In genomic region chr3:163547045-163547692, GRCh38 we compare ENCODE assay signal across 20 cellular contexts.
DNase-seq lines count a peak whose midpoint lies in the region; ATAC-seq and TF ChIP-seq lines count a peak whose summit lies in the region.
"Had no signal": no experiment of that assay in that cellular context is flagged by ENCODE, and none has a peak within 500 bp of the region (broad histone marks: within the 10 kb centered on the region; RNA-seq: fewer than 3 reads in every experiment).

No MANE protein-coding gene starts in this region.

- H3K79me2 ChIP-seq in PC-9 (ENCODE audit: low read depth) (no peaks in the 10 kb centered on the region), SU-DHL-6 (ENCODE audit: insufficient read depth, low read length) (no peaks in the 10 kb centered on the region)

- no TSS peak for BruUV-seq in PC-9 (replicated peaks; lab: Mats Ljungman, UMichigan)

- TF ChIP-seq CTCF in PC-9 (conservative IDR thresholded peaks at IDR 0.05) (no peak), SU-DHL-6 (IDR thresholded peaks at IDR 0.05; ENCODE audit: insufficient read depth, low read length, poor library complexity, severe bottlenecking) (no peak), lower leg skin (IDR thresholded peaks at IDR 0.05) (no peak)

- no peaks in the 10 kb centered on the region for H4K20me1 ChIP-seq in PC-9 (ENCODE audit: insufficient read depth)
- no peaks in the 10 kb centered on the region for H4K20me1 ChIP-seq in SU-DHL-6 (ENCODE audit: low read depth, low read length)
- H4K20me1 ChIP-seq: BLaER1 treated with 17β-estradiol and CSF1 and Interleukin-3, amounts not matched to agents 10 nM and 100 nM had no signal

- CTCF ChIA-PET in PC-9 (lab: Charles Lee): no interaction called here

- no peak overlapping the region for H3K27ac ChIP-seq in PC-9
- no peak overlapping the region for H3K27ac ChIP-seq in SU-DHL-6 (ENCODE audit: low read depth, low read length)
- H3K27ac ChIP-seq in right cardiac atrium (ENCODE audit: low read length): no peak overlapping the region
- H3K27ac ChIP-seq: BLaER1 treated with 17β-estradiol and CSF1 and Interleukin-3, amounts not matched to agents 10 nM and 100 nM; HL-60 had no signal

- H3K27me3 ChIP-seq in PC-9 (ENCODE audit: insufficient read depth, low read depth) (no peaks in the 10 kb centered on the region), SU-DHL-6 (ENCODE audit: low read length) (no peaks in the 10 kb centered on the region), right cardiac atrium (ENCODE audit: control insufficient read depth, insufficient read depth) (no peaks in the 10 kb centered on the region)
- H3K27me3 ChIP-seq: BLaER1 treated with 17β-estradiol and CSF1 and Interleukin-3, amounts not matched to agents 10 nM and 100 nM had no signal

- 54% methylated on average over 3 of the region's 3 CpGs for WGBS in right cardiac atrium
- 54 to 64% methylated on average over 3 of the region's 3 CpGs for WGBS in lower leg skin, 2 donors

- H3K9me2 ChIP-seq in PC-9 (ENCODE audit: insufficient read depth) (no peaks in the 10 kb centered on the region), SU-DHL-6 (replicated peaks; ENCODE audit: insufficient read depth, low read length) (no peaks in the 10 kb centered on the region)

- H3K36me3 ChIP-seq in PC-9 (ENCODE audit: low read depth) (no peaks in the 10 kb centered on the region), SU-DHL-6 (ENCODE audit: low read length) (no peaks in the 10 kb centered on the region; the same call in 1 of the 2 replicates)
- H3K36me3 ChIP-seq: BLaER1 treated with 17β-estradiol and CSF1 and Interleukin-3, amounts not matched to agents 10 nM and 100 nM had no signal

- peak; percentile 30 for DNase-seq in ELR (ENCODE audit: low read depth)
- peak; percentile 30 to 64 for DNase-seq in NCI-H524 (lab: John Stamatoyannopoulos, UW)
- DNase-seq in PC-9: no peak
- no peak for DNase-seq in right cardiac atrium
- no peak for DNase-seq in cardiac septum (ENCODE audit: low spot score)
- DNase-seq in lower leg skin (ENCODE audit: low spot score in 2 of 2): no peak
- DNase-seq: CD8-positive, alpha-beta memory T cell; COR-L47; DMS 273 treated with DMSO at 0.1 percent for 48 hours; DMS53; DND-41; EL; GOT3; H7; IMR-90; KBM-7 had no signal

- POLR2A ChIA-PET in PC-9 (lab: Charles Lee; ENCODE audit: unreplicated experiment): no interaction called here

- H3K9me3 ChIP-seq in PC-9 (ENCODE audit: insufficient read depth, low read depth): no peaks in the 10 kb centered on the region
- H3K9me3 ChIP-seq in SU-DHL-6 (ENCODE audit: insufficient read depth, low read length): no peaks in the 10 kb centered on the region
- H3K9me3 ChIP-seq in right cardiac atrium (ENCODE audit: control insufficient read depth, low read length): no peaks in the 10 kb centered on the region

- TF ChIP-seq POLR2A in lower leg skin (IDR thresholded peaks at IDR 0.05): no peak

- H3K4me3 ChIP-seq in PC-9 (no peak overlapping the region), SU-DHL-6 (ENCODE audit: insufficient read depth, low read length, poor library complexity, severe bottlenecking) (no peak overlapping the region), right cardiac atrium (ENCODE audit: low read length) (no peak overlapping the region), lower leg skin (ENCODE audit: low read depth, poor library complexity, severe bottlenecking) (no peak overlapping the region)
- H3K4me3 ChIP-seq: BLaER1 treated with 17β-estradiol and CSF1 and Interleukin-3, amounts not matched to agents 10 nM and 100 nM had no signal

- no peak for ATAC-seq in HG03135 (IDR thresholded peaks at IDR 0.05; ENCODE audit: unreplicated experiment)
- ATAC-seq in right cardiac atrium: no peak

- no peaks in the 10 kb centered on the region for H3K4me1 ChIP-seq in PC-9 (replicated peaks; ENCODE audit: insufficient read depth)
- no peaks in the 10 kb centered on the region for H3K4me1 ChIP-seq in right cardiac atrium (ENCODE audit: control insufficient read depth, insufficient read depth, low read length)

- no peak overlapping the region for H3K9ac ChIP-seq in SU-DHL-6 (ENCODE audit: low read length)
- H3K9ac ChIP-seq: BLaER1 treated with 17β-estradiol and CSF1 and Interleukin-3, amounts not matched to agents 10 nM and 100 nM had no signal

- H3K4me2 ChIP-seq in PC-9 (no peak overlapping the region), SU-DHL-6 (ENCODE audit: low read depth, low read length, poor library complexity, severe bottlenecking) (no peak overlapping the region)

- peak overlapping the region; percentile 37; the same call in 1 of the 2 replicates for H2AFZ ChIP-seq in PC-9
- peak overlapping the region; percentile 78 for H2AFZ ChIP-seq in SU-DHL-6 (ENCODE audit: low read depth, low read length, severe bottlenecking)

- intact Hi-C loops in PC-9 (cut with micrococcal nuclease; ENCODE audit: unreplicated experiment): no loop called here
- intact Hi-C loops in right cardiac atrium (cut with DNase I): no loop called here
- intact Hi-C loops in cardiac septum (cut with DNase I): no loop called here
- intact Hi-C loops in lower leg skin (cut with DNase I; ENCODE audit: low total_unique reads): no loop called here

- H3F3A ChIP-seq in PC-9 (ENCODE audit: insufficient read depth, low read depth): no peaks in the 10 kb centered on the region
- no peaks in the 10 kb centered on the region for H3F3A ChIP-seq in SU-DHL-6 (ENCODE audit: insufficient read depth)

Comparison
In these comparisons a context has a peak if more than half of its experiments do, and no peak if none do; other contexts are left out.
1. DNase-seq: peak in ELR (single experiment) and NCI-H524 (2 of 2); none in PC-9 (0 of 2), right cardiac atrium (0 of 3), cardiac septum (single experiment) and lower leg skin (0 of 2).